Comparison of ENCODE assay signal across 21 cellular contexts in genomic region chr6:127173541-127173940, GRCh38. TPM values are rescaled to one million over a fixed set of nuclear protein-coding genes. Genes with fewer than 3 reads are reported as not detected.
DNase-seq lines count a peak whose midpoint lies in the region; TF ChIP-seq lines count a peak whose summit lies in the region.
"Had no signal": no experiment of that assay in that cellular context is flagged by ENCODE, and none has a peak within 500 bp of the region (broad histone marks: within the 10 kb centered on the region; RNA-seq: fewer than 3 reads in every experiment).

No MANE protein-coding gene starts in this region.

- DNase-seq in G401 (ENCODE audit: low spot score) (peak; percentile 62), choroid plexus epithelial cell (ENCODE audit: low read depth) (peak; percentile 75), middle frontal gyrus (ENCODE audit: extremely low spot score, low spot score) (peak; percentile 16), smooth muscle cell (lab: John Stamatoyannopoulos, UW; ENCODE audit: unreplicated experiment) (no peak), HFFc6 (no peak), NCI-H446 (lab: John Stamatoyannopoulos, UW) (no peak)
- no peak for DNase-seq in effector CD4-positive, alpha-beta T cell
- DNase-seq: CD4-positive, CD25-positive, alpha-beta regulatory T cell; DMS79; MM.1S; NCI-H1092; NCI-H1436; NCI-H187 treated with DMSO at 0.1 percent for 48 hours; NCI-H510A; NCI-H82; PC-3; Right ventricle myocardium superior had no signal

- H3K9me3 ChIP-seq in smooth muscle cell (replicated peaks; ENCODE audit: low read depth): no peaks in the 10 kb centered on the region

- H3K27ac Mint-ChIP-seq in HFFc6: no peak overlapping the region
- H3K27ac Mint-ChIP-seq: CD4-positive, CD25-positive, alpha-beta regulatory T cell had no signal

- H3K27me3 Mint-ChIP-seq in HFFc6 (ENCODE audit: insufficient read depth): peaks cover 2% of the 10 kb centered on the region
- H3K27me3 Mint-ChIP-seq: CD4-positive, CD25-positive, alpha-beta regulatory T cell had no signal

- peak overlapping the region; percentile 50 for H3K4me2 ChIP-seq in smooth muscle cell

- H4K20me1 ChIP-seq in smooth muscle cell (ENCODE audit: low read depth): no peaks in the 10 kb centered on the region

- no peaks in the 10 kb centered on the region for H3K9me3 Mint-ChIP-seq in HFFc6

- peak overlapping the region; percentile 40 for H3K27ac ChIP-seq in smooth muscle cell (ENCODE audit: low read depth)

- H3K36me3 ChIP-seq in smooth muscle cell (ENCODE audit: low read depth): no peaks in the 10 kb centered on the region

- H3K9ac ChIP-seq in smooth muscle cell (ENCODE audit: low read depth): no peak overlapping the region

- no peaks in the 10 kb centered on the region for H3K36me3 Mint-ChIP-seq in HFFc6 (ENCODE audit: low read depth)
- H3K36me3 Mint-ChIP-seq: CD4-positive, CD25-positive, alpha-beta regulatory T cell had no signal

- in situ Hi-C loops in G401 (cut with HindIII; ENCODE audit: low sequenced_read_pairs): no loop called here

- H3K4me3 ChIP-seq in choroid plexus epithelial cell (ENCODE audit: low read depth, low read length) (no peak overlapping the region), smooth muscle cell (no peak overlapping the region)

- H3K4me1 Mint-ChIP-seq in HFFc6 (ENCODE audit: low read depth): peaks cover 15% of the 10 kb centered on the region
- H3K4me1 Mint-ChIP-seq: CD4-positive, CD25-positive, alpha-beta regulatory T cell had no signal

- no peak overlapping the region for H2AFZ ChIP-seq in smooth muscle cell (ENCODE audit: low read depth)

- H3F3A ChIP-seq in smooth muscle cell (ENCODE audit: low read depth): peaks cover 6% of the 10 kb centered on the region

- H3K4me3 Mint-ChIP-seq in HFFc6: no peak overlapping the region
- H3K4me3 Mint-ChIP-seq: CD4-positive, CD25-positive, alpha-beta regulatory T cell had no signal

- H3K4me1 ChIP-seq in smooth muscle cell (ENCODE audit: low read depth): peaks cover 41% of the 10 kb centered on the region

- no peaks in the 10 kb centered on the region for H3K27me3 ChIP-seq in smooth muscle cell (ENCODE audit: low read depth)

- TF ChIP-seq CTCF in choroid plexus epithelial cell (conservative IDR thresholded peaks at IDR 0.05; ENCODE audit: low read depth, low read length) (no peak), smooth muscle cell (IDR thresholded peaks at IDR 0.05; ENCODE audit: borderline replicate concordance, insufficient read depth, poor library complexity, severe bottlenecking) (no peak), HFFc6 (IDR thresholded peaks at IDR 0.05) (no peak)

- no peaks in the 10 kb centered on the region for H3K79me2 ChIP-seq in smooth muscle cell (ENCODE audit: low read depth)

- WGBS in smooth muscle cell (ENCODE audit: low lambda C conversion rate): 72% methylated on average over 4 of the region's 4 CpGs

RNA-seq across cellular contexts. Expression of gene RSPO3, which starts 55.1 kb away (rescaled TPM):
- total RNA-seq in G401 (2014; rRNA removed; shearing (Covaris generic)): 5.7 TPM in 1 of 2 replicates, not detected in the other
- 21.7 and 28.8 TPM in 2 replicates for total RNA-seq in smooth muscle cell
- polyA plus RNA-seq in smooth muscle cell: 70.1 and 74.5 TPM in 2 replicates
- total RNA-seq in HFFc6 (2021; fragmentation: NEBNext Ultra II Directional; extraction: Animal tissue kit (Norgen Biotek cat#: 25700)): not detected
- total RNA-seq: CD4-positive, CD25-positive, alpha-beta regulatory T cell; LHCN-M2; PC-3; RPMI7951; SK-MEL-5 had no signal
- polyA plus RNA-seq: BJ; CD4-positive, CD25-positive, alpha-beta regulatory T cell had no signal

Comparison
In these comparisons a context has a peak if more than half of its experiments do, and no peak if none do; other contexts are left out.
1. DNase-seq: peak in G401 (single experiment), choroid plexus epithelial cell (single experiment) and middle frontal gyrus (single experiment); none in smooth muscle cell (single experiment), HFFc6 (single experiment), effector CD4-positive, alpha-beta T cell (single experiment) and NCI-H446 (0 of 2).